Comparison of ENCODE assay signal across 21 cellular contexts in genomic region chr6:132320007-132320406, GRCh38.
A peak's percentile ranks its signal among the peaks of the same experiment; 100 is the strongest.
DNase-seq lines count a peak whose midpoint lies in the region; ATAC-seq and TF ChIP-seq lines count a peak whose summit lies in the region.
"Had no signal": no experiment of that assay in that cellular context is flagged by ENCODE, and none has a peak within 500 bp of the region (broad histone marks: within the 10 kb centered on the region; RNA-seq: fewer than 3 reads in every experiment).

No MANE protein-coding gene starts in this region.

- H3K27ac ChIP-seq in fibroblast of lung (ENCODE audit: insufficient read depth, low read length) = no peak overlapping the region
- H3K27ac ChIP-seq: suprapubic skin had no signal

- H3K9ac ChIP-seq in fibroblast of lung (ENCODE audit: insufficient read depth, low read length) = no peak overlapping the region

- POLR2A ChIA-PET in BJ (lab: Charles Lee) = no interaction called here

- DNase-seq in BJ (ENCODE audit: low read depth) = peak; percentile 29
- peak; percentile 70 for DNase-seq in NCI-H226
- DNase-seq in fibroblast of lung (ENCODE audit: low read depth in 2 of 2) = peak; percentile 62 to 82
- DNase-seq in non-pigmented ciliary epithelial cell (ENCODE audit: low read depth) = peak; percentile 40
- DNase-seq in activated CD4-positive, alpha-beta T cell treated with anti-CD3 and anti-CD28 coated beads for 4 hours = no peak
- no peak for DNase-seq in SKM-1 treated with dmso at 0.1 percent for 144 hours (lab: John Stamatoyannopoulos, UW; ENCODE audit: unreplicated experiment)
- DNase-seq in COLO668 (lab: John Stamatoyannopoulos, UW; ENCODE audit: unreplicated experiment) = no peak
- DNase-seq: activated CD4-positive, alpha-beta T cell treated with anti-CD3 and anti-CD28 coated beads, Interleukin-2, amount 50 U/mL, for 1 hour; activated gamma-delta T cell; amygdala; CD4-positive, alpha-beta memory T cell; DMS79 treated with DMSO at 0.1 percent for 48 hours; effector memory CD4-positive, alpha-beta T cell; left cardiac atrium; midbrain; NCI-H146; NCI-H2171 treated with DMSO at 0.1 percent for 48 hours; NCI-H774; SHP77 had no signal

- no peaks in the 10 kb centered on the region for H4K20me1 ChIP-seq in fibroblast of lung (ENCODE audit: control insufficient read depth, extremely low read depth, insufficient read depth, low read length)

- H3K9me3 ChIP-seq in fibroblast of lung (ENCODE audit: control insufficient read depth, insufficient read depth, low read depth, low read length) = no peaks in the 10 kb centered on the region

- H3K27me3 ChIP-seq in BJ (ENCODE audit: control insufficient read depth, insufficient read depth, low read length) (no peaks in the 10 kb centered on the region), fibroblast of lung (ENCODE audit: control insufficient read depth, insufficient read depth, low read length) (no peaks in the 10 kb centered on the region)
- H3K27me3 ChIP-seq: suprapubic skin had no signal

- H2AFZ ChIP-seq in fibroblast of lung (ENCODE audit: low read length) = no peak overlapping the region

- CTCF ChIA-PET in BJ (lab: Yijun Ruan, JAX) = interaction anchor here (0.6 to 1.5 kb wide), 3 partner anchors 9 to 34 kb away, joined by 3 to 5 read pairs (median 3); no protein-coding TSS in a partner anchor

- no peaks in the 10 kb centered on the region for H3K36me3 ChIP-seq in BJ (ENCODE audit: control insufficient read depth, insufficient read depth, low read length)
- H3K36me3 ChIP-seq in fibroblast of lung (ENCODE audit: control insufficient read depth, insufficient read depth, low read length) = no peaks in the 10 kb centered on the region

- no peak overlapping the region for H3K4me3 ChIP-seq in BJ (ENCODE audit: low read depth, low read length)
- H3K4me3 ChIP-seq in fibroblast of lung (replicated peaks in 1 of 4; ENCODE audit: control extremely low read depth in 1 of 4, insufficient read depth in 1 of 4, low read depth in 3 of 4, low read length in 4 of 4) = no peak overlapping the region
- H3K4me3 ChIP-seq: suprapubic skin had no signal

- H3K4me2 ChIP-seq in fibroblast of lung (ENCODE audit: extremely low read depth, insufficient read depth, low read length) = no peak overlapping the region

- TF ChIP-seq CTCF in BJ (IDR thresholded peaks at IDR 0.05; ENCODE audit: insufficient read depth, low read depth, low read length) = no peak
- TF ChIP-seq CTCF in fibroblast of lung (conservative IDR thresholded peaks at IDR 0.05 in 1 of 2, IDR thresholded peaks at IDR 0.05 in 1 of 2; ENCODE audit: low read depth in 1 of 2, low read length in 2 of 2) = no peak

- peaks cover 4% of the 10 kb centered on the region for H3K4me1 ChIP-seq in fibroblast of lung (ENCODE audit: control insufficient read depth, extremely low read depth, insufficient read depth, low read length)
- H3K4me1 ChIP-seq: suprapubic skin had no signal

- no peaks in the 10 kb centered on the region for H3K79me2 ChIP-seq in fibroblast of lung (ENCODE audit: control insufficient read depth, insufficient read depth, low read length)

- ATAC-seq in HG03571 (IDR thresholded peaks at IDR 0.05; ENCODE audit: unreplicated experiment) = no peak
- ATAC-seq: left cardiac atrium had no signal

Comparison
In these comparisons a context has a peak if more than half of its experiments do, and no peak if none do; other contexts are left out.
1. DNase-seq: peak in BJ (single experiment), NCI-H226 (single experiment), fibroblast of lung (2 of 2) and non-pigmented ciliary epithelial cell (single experiment); none in activated CD4-positive, alpha-beta T cell treated with anti-CD3 and anti-CD28 coated beads for 4 hours (0 of 2), SKM-1 treated with dmso at 0.1 percent for 144 hours (single experiment) and COLO668 (single experiment).